In genomic region chr6:136526196-136526930, GRCh38 we compare ENCODE assay signal across 7 cellular contexts. TPM values are rescaled to one million over a fixed set of nuclear protein-coding genes. Genes with fewer than 3 reads are reported as not detected.
DNase-seq lines count a peak whose midpoint lies in the region; ATAC-seq and TF ChIP-seq lines count a peak whose summit lies in the region.

No MANE protein-coding gene starts in this region.

- no peak for ATAC-seq in HG02973 (IDR thresholded peaks at IDR 0.05; ENCODE audit: unreplicated experiment)

- H3K4me3 ChIP-seq in foreskin fibroblast (ENCODE audit: low read depth in 1 of 2, low read length in 2 of 2) (peak overlapping the region in 1 of 2 donors; percentile 13), neuron (ENCODE audit: low read length) (peak overlapping the region; percentile 19)

- no peaks in the 10 kb centered on the region for H3K27me3 ChIP-seq in neuron (ENCODE audit: insufficient read depth, low read length)

- H3K4me1 ChIP-seq in neuron (ENCODE audit: insufficient read depth, low read length), result peaks cover 12% of the 10 kb centered on the region

- peaks cover 24% of the 10 kb centered on the region for H3K4me1 Mint-ChIP-seq in activated T-helper 1 cell treated with anti-CD3 and anti-CD28 coated beads, Interleukin-12 subunit alpha, Interleukin-12 subunit beta, Interleukin-2, Interleukin-4 antibody, amounts not matched to agents 30 ng/mL and 10 ng/mL and 1 ng/mL, durations not matched to agents 14 hours and 24 hours and 36 hours (ENCODE audit: low read depth)

- no peaks in the 10 kb centered on the region for H3K9me3 ChIP-seq in neuron (ENCODE audit: low read length)

- peak; percentile 56 for TF ChIP-seq CTCF in foreskin fibroblast (IDR thresholded peaks at IDR 0.05; ENCODE audit: low read depth, low read length)

- H3K4me3 Mint-ChIP-seq in activated T-helper 1 cell treated with anti-CD3 and anti-CD28 coated beads, Interleukin-12 subunit alpha, Interleukin-12 subunit beta, Interleukin-2, Interleukin-4 antibody, amounts not matched to agents 30 ng/mL and 10 ng/mL and 1 ng/mL, durations not matched to agents 14 hours and 24 hours and 36 hours, result peak overlapping the region; percentile 56

- peaks cover 10% of the 10 kb centered on the region for H3K27me3 Mint-ChIP-seq in activated T-helper 1 cell treated with anti-CD3 and anti-CD28 coated beads, Interleukin-12 subunit alpha, Interleukin-12 subunit beta, Interleukin-2, Interleukin-4 antibody, amounts not matched to agents 30 ng/mL and 10 ng/mL and 1 ng/mL, durations not matched to agents 14 hours and 24 hours and 36 hours (ENCODE audit: insufficient read depth)

- H3K9me3 Mint-ChIP-seq in activated T-helper 1 cell treated with anti-CD3 and anti-CD28 coated beads, Interleukin-12 subunit alpha, Interleukin-12 subunit beta, Interleukin-2, Interleukin-4 antibody, amounts not matched to agents 30 ng/mL and 10 ng/mL and 1 ng/mL, durations not matched to agents 14 hours and 24 hours and 36 hours, result no peaks in the 10 kb centered on the region

- DNase-seq in GM03348 (ENCODE audit: low spot score) (peak; percentile 83), NCI-H1694 (lab: John Stamatoyannopoulos, UW) (peak; percentile 60), foreskin fibroblast (peak; percentile 67 to 84), RPMI8226 (no peak)
- DNase-seq in activated T-helper 1 cell treated with anti-CD3 and anti-CD28 coated beads, Interleukin-12 subunit alpha, Interleukin-12 subunit beta, Interleukin-2, Interleukin-4 antibody, amounts not matched to agents 30 ng/mL and 10 ng/mL and 1 ng/mL, durations not matched to agents 14 hours and 24 hours and 36 hours (ENCODE audit: low spot score), result peak; percentile 26

- intact Hi-C loops in activated T-helper 1 cell treated with anti-CD3 and anti-CD28 coated beads, Interleukin-12 subunit alpha, Interleukin-12 subunit beta, Interleukin-2, Interleukin-4 antibody, amounts not matched to agents 30 ng/mL and 10 ng/mL and 1 ng/mL, durations not matched to agents 14 hours and 24 hours and 36 hours (cut with micrococcal nuclease), result loop anchor here (2.0 kb wide), 1 partner anchor 20 kb away; no protein-coding TSS in a partner anchor

- H3K36me3 ChIP-seq in neuron (ENCODE audit: insufficient read depth, low read length), result no peaks in the 10 kb centered on the region

- H2AFZ ChIP-seq in neuron (ENCODE audit: low read depth, low read length), result no peak overlapping the region

- H3K27ac Mint-ChIP-seq in activated T-helper 1 cell treated with anti-CD3 and anti-CD28 coated beads, Interleukin-12 subunit alpha, Interleukin-12 subunit beta, Interleukin-2, Interleukin-4 antibody, amounts not matched to agents 30 ng/mL and 10 ng/mL and 1 ng/mL, durations not matched to agents 14 hours and 24 hours and 36 hours, result no peak overlapping the region

- H3K36me3 Mint-ChIP-seq in activated T-helper 1 cell treated with anti-CD3 and anti-CD28 coated beads, Interleukin-12 subunit alpha, Interleukin-12 subunit beta, Interleukin-2, Interleukin-4 antibody, amounts not matched to agents 30 ng/mL and 10 ng/mL and 1 ng/mL, durations not matched to agents 14 hours and 24 hours and 36 hours (ENCODE audit: low read depth), result no peaks in the 10 kb centered on the region

RNA-seq across cellular contexts. Expression of gene MAP7, which starts 23.9 kb away (rescaled TPM):
- 1.7 and 2.3 TPM in 2 replicates for total RNA-seq in activated T-helper 1 cell treated with anti-CD3 and anti-CD28 coated beads, Interleukin-12 subunit alpha, Interleukin-12 subunit beta, Interleukin-2, Interleukin-4 antibody, amounts not matched to agents 30 ng/mL and 10 ng/mL and 1 ng/mL, durations not matched to agents 14 hours and 24 hours and 36 hours
